Comparison of ENCODE assay signal across 8 cellular contexts in genomic region chr19:7628589-7629311, GRCh38. TPM values are rescaled to one million over a fixed set of nuclear protein-coding genes. Genes with fewer than 3 reads are reported as not detected.
DNase-seq lines count a peak whose midpoint lies in the region; ATAC-seq and TF ChIP-seq lines count a peak whose summit lies in the region.

No MANE protein-coding gene starts in this region.

- peak overlapping the region in 49 of 59 donors; percentile 12 to 90 (median 71) for H3K27ac ChIP-seq in dorsolateral prefrontal cortex

- H3K36me3 ChIP-seq in BE2C, result peaks cover 21% of the 10 kb centered on the region
- peaks cover 43% of the 10 kb centered on the region for H3K36me3 ChIP-seq in MG63

- no peaks in the 10 kb centered on the region for H3K36me3 Mint-ChIP-seq in natural killer cell

- DNase-seq in BE2C (no peak), MG63 (no peak), dorsolateral prefrontal cortex (no peak), natural killer cell (no peak), DMS153 treated with DMSO at 0.1 percent for 48 hours (lab: John Stamatoyannopoulos, UW; ENCODE audit: unreplicated experiment) (no peak)
- DNase-seq in stimulated activated CD4-positive, alpha-beta T cell treated with anti-CD3 and anti-CD28 coated beads, Interleukin-12 subunit alpha, Interleukin-12 subunit beta, amount 100 ng/mL, for 4 hours, result no peak

- peaks cover 29 to 58% of the 10 kb centered on the region in 2 donors for H3K4me1 Mint-ChIP-seq in natural killer cell

- H3K4me1 ChIP-seq in BE2C, result no peaks in the 10 kb centered on the region; the same call in 1 of the 2 replicates

- peak overlapping the region; percentile 89 for H3K4me3 ChIP-seq in BE2C (ENCODE audit: low read depth, low read length)
- H3K4me3 ChIP-seq in MG63, result peak overlapping the region; percentile 93
- peak overlapping the region; percentile 71 to 100 (median 92) for H3K4me3 ChIP-seq in dorsolateral prefrontal cortex

- H3K27me3 Mint-ChIP-seq in natural killer cell (ENCODE audit: low read depth in 2 of 2), result no peaks in the 10 kb centered on the region

- H3K9me3 ChIP-seq in BE2C, result no peaks in the 10 kb centered on the region
- H3K9me3 ChIP-seq in MG63, result no peaks in the 10 kb centered on the region

- H3K27me3 ChIP-seq in BE2C, result no peaks in the 10 kb centered on the region
- no peaks in the 10 kb centered on the region for H3K27me3 ChIP-seq in MG63
- no peaks in the 10 kb centered on the region for H3K27me3 ChIP-seq in dorsolateral prefrontal cortex

- peak overlapping the region; percentile 100 for H3K4me3 Mint-ChIP-seq in natural killer cell

- intact Hi-C loops in dorsolateral prefrontal cortex (cut with DNase I) (loop anchor here in 1 of 2 donors (5.0 kb wide), 2 partner anchors 86 to 236 kb away; no protein-coding TSS in a partner anchor), natural killer cell (cut with micrococcal nuclease) (no loop called here)

- H3K27ac Mint-ChIP-seq in natural killer cell, result peak overlapping the region; percentile 99

- ATAC-seq in natural killer cell, result no peak
- ATAC-seq in GM19463 (IDR thresholded peaks at IDR 0.05; ENCODE audit: unreplicated experiment), result no peak
- no peak for ATAC-seq in GM19351 (IDR thresholded peaks at IDR 0.05; ENCODE audit: unreplicated experiment)

- TF ChIP-seq CTCF in BE2C (IDR thresholded peaks at IDR 0.05; ENCODE audit: low read depth, low read length), result no peak
- no peak for TF ChIP-seq CTCF in dorsolateral prefrontal cortex (IDR thresholded peaks at IDR 0.05 in 54 of 56, conservative IDR thresholded peaks at IDR 0.05 in 2 of 56; ENCODE audit: low read depth in 1 of 56, partially characterized antibody in 56 of 56)
- no peak for TF ChIP-seq CTCF in natural killer cell (IDR thresholded peaks at IDR 0.05)

- no peaks in the 10 kb centered on the region for H3K9me3 Mint-ChIP-seq in natural killer cell

RNA-seq across cellular contexts. Expression of gene XAB2, which starts 0.6 kb away (rescaled TPM):
- polyA plus RNA-seq in BE2C (2012; ENCODE audit: insufficient read depth, insufficient read length, low read depth), result 209 TPM
- 71.0 and 115 TPM in 2 replicates for total RNA-seq in MG63 (2014; rRNA removed; shearing (Covaris generic); ENCODE audit: low replicate concordance)
- total RNA-seq in dorsolateral prefrontal cortex, result 10 to 100 TPM; 30.8 to 56.2 (median 38.7) TPM
- 10 to 100 TPM; 60.2 to 70.8 (median 67.7) TPM for total RNA-seq in natural killer cell

RNA-seq across cellular contexts. Expression of gene PET100, which starts 0.8 kb away (rescaled TPM):
- 283 TPM for polyA plus RNA-seq in BE2C (2012; ENCODE audit: insufficient read depth, insufficient read length, low read depth)
- 0.39 and 69.0 TPM in 2 replicates for total RNA-seq in MG63 (2014; rRNA removed; shearing (Covaris generic); ENCODE audit: low replicate concordance)
- total RNA-seq in dorsolateral prefrontal cortex, result 100 to 1,000 TPM in 42 of 120 experiments, 10 to 100 TPM in 78; 33.4 to 159 (median 92.2) TPM
- 100 to 1,000 TPM in 2 of 3 donors, 10 to 100 TPM in 1; 92.0 to 139 (median 106) TPM for total RNA-seq in natural killer cell

RNA-seq across cellular contexts. Expression of gene PCP2, which starts 4.8 kb away (rescaled TPM):
- not detected for polyA plus RNA-seq in BE2C (2012; ENCODE audit: insufficient read depth, insufficient read length, low read depth)
- total RNA-seq in MG63 (2014; rRNA removed; shearing (Covaris generic); ENCODE audit: low replicate concordance), result not detected in 2 replicates
- total RNA-seq in dorsolateral prefrontal cortex (1 to 10 TPM in 1 of 120 experiments, under 1 TPM in 2, not detected in 117; 0.77 to 2.3 (median 0.96) TPM), natural killer cell (1 to 10 TPM; 5.4 to 8.4 (median 7.7) TPM)

RNA-seq across cellular contexts. Expression of gene STXBP2, which starts 8.2 kb away (rescaled TPM):
- 2.0 TPM for polyA plus RNA-seq in BE2C (2012; ENCODE audit: insufficient read depth, insufficient read length, low read depth)
- total RNA-seq in MG63 (2014; rRNA removed; shearing (Covaris generic); ENCODE audit: low replicate concordance), result 3.5 TPM in 1 of 2 replicates, not detected in the other
- total RNA-seq in dorsolateral prefrontal cortex (10 to 100 TPM in 97 of 120 experiments, 1 to 10 TPM in 23; 4.3 to 32.5 (median 14.6) TPM), natural killer cell (100 to 1,000 TPM; 366 to 409 (median 384) TPM)

RNA-seq across cellular contexts. Expression of gene CAMSAP3, which starts 33.1 kb away (rescaled TPM):
- 11.5 TPM for polyA plus RNA-seq in BE2C (2012; ENCODE audit: insufficient read depth, insufficient read length, low read depth)
- 0.56 and 0.89 TPM in 2 replicates for total RNA-seq in MG63 (2014; rRNA removed; shearing (Covaris generic); ENCODE audit: low replicate concordance)
- total RNA-seq in dorsolateral prefrontal cortex (10 to 100 TPM in 119 of 120 experiments, 1 to 10 TPM in 1; 7.6 to 44.7 (median 28.0) TPM), natural killer cell (under 1 TPM in 2 of 3 donors, not detected in 1; 0.24 to 0.34 TPM)
